14 cellular contexts compared by ENCODE assay signal in the genomic region with DNA sequence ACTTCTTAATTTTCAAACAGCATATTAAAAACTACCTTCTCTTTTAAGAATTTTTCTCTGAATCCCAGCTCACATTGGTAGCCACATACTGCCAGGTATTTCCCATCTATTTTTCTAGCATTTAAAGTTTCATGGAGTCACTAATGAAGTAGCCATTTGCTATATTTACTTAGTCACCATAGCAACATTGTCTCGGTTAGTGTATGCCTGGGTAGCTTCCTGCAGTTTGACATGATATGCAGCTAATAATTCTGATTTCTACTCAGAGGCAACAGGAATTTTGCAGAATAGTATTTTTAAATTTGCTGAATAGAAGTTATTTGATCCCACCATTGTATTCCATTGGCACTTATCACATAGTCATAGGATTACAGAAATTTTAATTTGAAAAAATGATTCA. TPM values are rescaled to one million over a fixed set of nuclear protein-coding genes. Genes with fewer than 3 reads are reported as not detected.
DNase-seq lines count a peak whose midpoint lies in the region; ATAC-seq, FAIRE-seq and TF ChIP-seq lines count a peak whose summit lies in the region.
"Had no signal": no experiment of that assay in that cellular context is flagged by ENCODE, and none has a peak within 500 bp of the region (broad histone marks: within the 10 kb centered on the region; RNA-seq: fewer than 3 reads in every experiment).

No MANE protein-coding gene starts in this region.

- in situ Hi-C loops in Caki2 (cut with HindIII; ENCODE audit: low pct_unique_long_range_greater_than_20kb, low sequenced_read_pairs): no loop called here
- in situ Hi-C loops in K562 (cut with MboI): no loop called here

- H3K27ac ChIP-seq in K562 (ENCODE audit: extremely low read depth, low read depth, low read length): no peak overlapping the region
- H3K27ac ChIP-seq: C4-2B, dorsolateral prefrontal cortex had no signal

- H3K4me3 ChIP-seq in K562 (no peak overlapping the region), BE2C (ENCODE audit: low read depth, low read length) (no peak overlapping the region)
- H3K4me3 ChIP-seq: dorsolateral prefrontal cortex, smooth muscle cell had no signal

- no peak for ATAC-seq in K562
- no peak for ATAC-seq in Right ventricle myocardium inferior

- no peak for FAIRE-seq in K562 (lab: Jason Lieb, UNC)

- no peak for TF ChIP-seq RAD21 in K562 (CRISPR knock-in tag; conservative IDR thresholded peaks at IDR 0.05 in 1 of 2, IDR thresholded peaks at IDR 0.05 in 1 of 2)

- no peaks in the 10 kb centered on the region for H3K36me3 ChIP-seq in K562 (ENCODE audit: control insufficient read depth, insufficient read depth, low read length)
- H3K36me3 ChIP-seq in BE2C: no peaks in the 10 kb centered on the region

- no peak overlapping the region for H3K9ac ChIP-seq in K562 (ENCODE audit: insufficient read depth in 1 of 2, low read depth in 2 of 2, low read length in 2 of 2)

- H3K9me1 ChIP-seq in K562 (ENCODE audit: control insufficient read depth, insufficient read depth, low read length): no peaks in the 10 kb centered on the region

- H3K4me1 ChIP-seq in K562 (replicated peaks in 1 of 2; ENCODE audit: control insufficient read depth in 2 of 2, insufficient read depth in 2 of 2, low read length in 2 of 2) (peaks cover 0 to 8% of the 10 kb centered on the region in 2 experiments), BE2C (no peaks in the 10 kb centered on the region; the same call in 1 of the 2 replicates)

- no peak for TF ChIP-seq EP300 in K562 (IDR thresholded peaks at IDR 0.05; ENCODE audit: low read length)

- DNase-seq in Caki2 (ENCODE audit: low read depth) (peak; percentile 38), HT-29 (ENCODE audit: low spot score) (peak; percentile 51), K562 (ENCODE audit: extremely low read depth in 1 of 4, low spot score in 3 of 4) (peak in 1 of 4 experiments; percentile 8), left kidney (ENCODE audit: low read depth, low spot score) (peak; percentile 68), Right ventricle myocardium inferior (ENCODE audit: missing footprints) (no peak), NCI-H2227 (lab: John Stamatoyannopoulos, UW; ENCODE audit: unreplicated experiment) (no peak), BE2C (no peak)
- no peak for DNase-seq in activated naive CD4-positive, alpha-beta T cell treated with Interleukin-2 at 50 U/mL for 16 hours
- DNase-seq: activated CD4-positive, alpha-beta T cell treated with anti-CD3 and anti-CD28 coated beads, Interleukin-2, amount 10 ng/mL, durations not matched to agents 7 days and 5 days; dorsolateral prefrontal cortex; MM.1S; T-helper 1 cell had no signal

- H3K4me2 ChIP-seq in K562 (ENCODE audit: insufficient read depth, low read length): no peak overlapping the region
- H3K4me2 ChIP-seq: smooth muscle cell had no signal

- POLR2A ChIA-PET in K562 (lab: Yijun Ruan, JAX): interaction anchor here (1.3 kb wide), 1 partner anchor 10 kb away, joined by 3 read pairs; no protein-coding TSS in a partner anchor

- 44% methylated on average over 1 of the region's 1 CpG for WGBS in K562 (ENCODE audit: insufficient coverage, low coverage, missing lambda C conversion rate)

- intact Hi-C loops in K562 (cut with micrococcal nuclease) (no loop called here), Right ventricle myocardium inferior (cut with DNase I) (no loop called here)

- H4K20me1 ChIP-seq in K562 (replicated peaks; ENCODE audit: control insufficient read depth, insufficient read depth, low read length): no peaks in the 10 kb centered on the region

- CTCF ChIA-PET in K562 (lab: Yijun Ruan, JAX; ENCODE audit: low intra/inter-chr PET ratio): no interaction called here

- no peak overlapping the region for H2AFZ ChIP-seq in K562 (ENCODE audit: low read depth, low read length)

- H3K79me2 ChIP-seq in K562 (ENCODE audit: control insufficient read depth, insufficient read depth, low read length): 0 out of 3 replicates have a peak, but pooled peaks cover 3% of the 10 kb centered on the region

- no peak for TF ChIP-seq CTCF in K562 (IDR thresholded peaks at IDR 0.05 in 2 of 3, conservative IDR thresholded peaks at IDR 0.05 in 1 of 3; ENCODE audit: insufficient read depth in 2 of 3, low read depth in 1 of 3, low read length in 3 of 3)
- TF ChIP-seq CTCF in BE2C (IDR thresholded peaks at IDR 0.05; ENCODE audit: low read depth, low read length): no peak

- BruUV-seq in K562 (replicated peaks; lab: Mats Ljungman, UMichigan): no TSS peak

- no peak for TF ChIP-seq POLR2A in K562 (conservative IDR thresholded peaks at IDR 0.05)

- H3K27me3 ChIP-seq in K562 (ENCODE audit: control insufficient read depth in 2 of 2, insufficient read depth in 2 of 2, low read length in 2 of 2) (no peaks in the 10 kb centered on the region), BE2C (no peaks in the 10 kb centered on the region)
- H3K27me3 ChIP-seq: dorsolateral prefrontal cortex had no signal

- H3K9me3 ChIP-seq in K562 (replicated peaks; ENCODE audit: control insufficient read depth, insufficient read depth, low read depth, low read length) (no peaks in the 10 kb centered on the region), BE2C (no peaks in the 10 kb centered on the region)

TF ChIP-seq in K562, 482 proteins besides CTCF, POLR2A, EP300 and RAD21:
- no peak for TF ChIP-seq ZNF778 (CRISPR knock-in tag; IDR thresholded peaks at IDR 0.05)
- peak; percentile 87 for TF ChIP-seq FOXJ2 (tag; IDR thresholded peaks at IDR 0.05)
- TF ChIP-seq GTF2E2 (tag; IDR thresholded peaks at IDR 0.05): no peak
- TF ChIP-seq HDGF (IDR thresholded peaks at IDR 0.05): no peak
- TF ChIP-seq XRCC4 (IDR thresholded peaks at IDR 0.05; ENCODE audit: extremely low read depth, insufficient read depth, insufficient read length): no peak
- TF ChIP-seq FOXJ3 (CRISPR knock-in tag; IDR thresholded peaks at IDR 0.05): 0 out of 2 replicates have a peak, but pooled peaks have one; percentile 47
- no peak for TF ChIP-seq JUNB (CRISPR knock-in tag; conservative IDR thresholded peaks at IDR 0.05)
- TF ChIP-seq FOXA3 (CRISPR knock-in tag; conservative IDR thresholded peaks at IDR 0.05 in 1 of 2, IDR thresholded peaks at IDR 0.05 in 1 of 2): peak in 1 of 2 experiments; percentile 68; a peak in 2 of 4 replicates
- TF ChIP-seq SP1 (CRISPR knock-in tag; IDR thresholded peaks at IDR 0.05): no peak
- TF ChIP-seq TAF9B (IDR thresholded peaks at IDR 0.05; ENCODE audit: partially characterized antibody): no peak
- peak; percentile 79 for TF ChIP-seq RFX1 (IDR thresholded peaks at IDR 0.05)
- no peak for TF ChIP-seq ZNF41 (CRISPR knock-in tag; conservative IDR thresholded peaks at IDR 0.05)
- TF ChIP-seq MEF2A (IDR thresholded peaks at IDR 0.05; ENCODE audit: control insufficient read depth, low read depth, low read length): no peak
- no peak for TF ChIP-seq ZBED1 (IDR thresholded peaks at IDR 0.05)
- no peak for TF ChIP-seq HMG20A (CRISPR knock-in tag; conservative IDR thresholded peaks at IDR 0.05)

RNA-seq across cellular contexts. Expression of a gene that starts 30.9 kb away (rescaled TPM):
- total RNA-seq in Caki2 (2014; rRNA removed; shearing (Covaris generic); ENCODE audit: low replicate concordance): 2.2 and 5.0 TPM in 2 replicates
- total RNA-seq in HT-29 (2014; rRNA removed; shearing (Covaris generic)): not detected in 2 replicates
- total RNA-seq in K562 (2011; cell fraction: chromatin; rRNA removed; ENCODE audit: low replicate concordance): not detected in 2 replicates
- total RNA-seq in K562 (2011; cell fraction: nucleolus; rRNA removed): not detected in 2 replicates
- not detected in 2 replicates for total RNA-seq in K562 (2011; cell fraction: nucleoplasm; rRNA removed)
- total RNA-seq in K562 (2014; rRNA removed) (not detected in 2 replicates), K562 (2014; rRNA removed; fragmentation: Illumina TruSeq; extraction: Trizol) (not detected in 2 replicates), K562 (2015; rRNA removed; fragmentation: Illumina TruSeq; extraction: Trizol) (not detected in 2 replicates), K562 (2021) (not detected in 2 replicates), Right ventricle myocardium inferior (not detected)
- polyA plus RNA-seq in K562 (2011; rRNA removed) (not detected in 2 replicates), K562 (2014; fragmentation: Illumina TruSeq; extraction: Trizol) (not detected in 2 replicates), K562 (2014; fragmentation: Nextera tagmentation; extraction: Ambion mirVana) (not detected), K562 (2014; rRNA removed) (not detected in 2 replicates)
- not detected in 2 replicates for polyA plus RNA-seq in K562 (2011; cell fraction: cytosol; rRNA removed)
- polyA plus RNA-seq in K562 (2011; cell fraction: nucleus; rRNA removed): not detected in 2 replicates
- not detected in 2 replicates for polyA plus RNA-seq in K562 (2012)
- polyA minus RNA-seq in K562 (2011; rRNA and poly(A)+ RNA removed): not detected in 2 replicates
- polyA minus RNA-seq in K562 (2011; cell fraction: cytosol; rRNA and poly(A)+ RNA removed): not detected in 2 replicates
- not detected in 2 replicates for polyA minus RNA-seq in K562 (2011; cell fraction: nucleus; rRNA and poly(A)+ RNA removed)
- not detected for polyA plus RNA-seq in BE2C (2012; ENCODE audit: insufficient read depth, insufficient read length, low read depth)
- total RNA-seq: activated CD4-positive, alpha-beta T cell treated with anti-CD3 and anti-CD28 coated beads, Interleukin-2, amount 10 ng/mL, durations not matched to agents 7 days and 5 days; smooth muscle cell had no signal
- polyA plus RNA-seq: smooth muscle cell had no signal

Comparison
In these comparisons a context has a peak if more than half of its experiments do, and no peak if none do; other contexts are left out.
1. DNase-seq: peak in Caki2 (single experiment), HT-29 (single experiment) and left kidney (single experiment); none in Right ventricle myocardium inferior (single experiment), NCI-H2227 (single experiment), BE2C (single experiment) and activated naive CD4-positive, alpha-beta T cell treated with Interleukin-2 at 50 U/mL for 16 hours (single experiment).